15 cellular contexts compared by ENCODE assay signal in the genomic region with DNA sequence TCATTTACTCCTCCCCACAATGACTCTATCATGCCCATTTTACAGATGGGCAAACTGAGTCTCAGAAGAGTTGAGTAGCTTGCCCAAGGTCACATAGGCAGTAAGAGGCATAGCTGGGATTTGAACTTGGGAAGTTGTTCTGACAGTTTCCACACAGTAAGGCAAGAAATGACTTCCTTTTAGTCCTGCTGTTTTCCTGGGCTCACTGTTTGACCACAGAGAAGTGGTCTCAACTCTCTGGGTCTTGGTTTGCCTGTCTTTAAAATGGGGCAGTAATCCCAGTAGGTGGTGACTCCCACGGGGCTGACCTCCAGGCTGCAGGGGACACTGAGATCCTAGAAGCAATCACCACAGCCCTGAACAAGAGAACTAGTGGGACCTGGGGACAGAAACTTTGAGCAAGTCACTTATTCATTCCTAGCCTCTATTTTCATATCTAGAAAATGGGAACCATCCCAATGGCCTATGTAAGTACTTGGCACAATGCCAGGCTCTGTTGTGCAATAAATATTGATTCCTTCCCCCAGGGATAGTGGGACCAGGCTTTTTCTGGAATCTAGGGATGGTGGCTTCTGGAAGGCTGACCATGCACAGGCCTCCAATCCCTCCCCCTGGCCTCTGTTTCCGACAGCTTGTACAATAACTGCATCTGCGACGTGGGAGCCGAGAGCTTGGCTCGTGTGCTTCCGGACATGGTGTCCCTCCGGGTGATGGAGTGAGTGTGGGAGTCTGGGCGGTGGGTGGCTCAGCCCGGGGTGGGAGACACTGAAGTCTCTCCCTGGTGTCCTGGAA. TPM values are rescaled to one million over a fixed set of nuclear protein-coding genes. Genes with fewer than 3 reads are reported as not detected.
A peak's percentile ranks its signal among the peaks of the same experiment; 100 is the strongest.
DNase-seq lines count a peak whose midpoint lies in the region; ATAC-seq and TF ChIP-seq lines count a peak whose summit lies in the region.
"Had no signal": no experiment of that assay in that cellular context is flagged by ENCODE, and none has a peak within 500 bp of the region (broad histone marks: within the 10 kb centered on the region; RNA-seq: fewer than 3 reads in every experiment).

No MANE protein-coding gene starts in this region.

- intact Hi-C loops in Right ventricle myocardium inferior (cut with DNase I) (loop anchor here (5.0 kb wide), 1 partner anchor 389 kb away; no protein-coding TSS in a partner anchor), cardiac septum (cut with DNase I) (loop anchor here (2.0 to 10.0 kb wide), 4 partner anchors 93 to 597 kb away; no protein-coding TSS in a partner anchor)

- no peak overlapping the region for H3K4me3 ChIP-seq in fibroblast of the aortic adventitia (ENCODE audit: low read depth, low read length)
- H3K4me3 ChIP-seq: cardiac muscle cell, left lung had no signal

- DNase-seq in Right ventricle myocardium inferior (ENCODE audit: missing footprints) (no peak), cardiac septum (ENCODE audit: low spot score) (no peak), fibroblast of the aortic adventitia (ENCODE audit: low read depth) (peak; percentile 45), naive B cell (no peak), NOMO-1 treated with DMSO at 0.1 percent for 48 hours (lab: John Stamatoyannopoulos, UW; ENCODE audit: unreplicated experiment) (no peak), pons (ENCODE audit: low spot score) (no peak)
- DNase-seq: activated CD4-positive, alpha-beta memory T cell treated with anti-CD3 and anti-CD28 coated beads, Interleukin-2, amount 10 ng/mL, durations not matched to agents 7 days and 5 days; activated effector memory CD4-positive, alpha-beta T cell treated with Interleukin-2 at 50 U/mL for 16 hours; NCI-H146; NCI-H748 treated with DMSO at 0.1 percent for 48 hours; T-helper 9 cell had no signal

- no peak for TF ChIP-seq CTCF in fibroblast of the aortic adventitia (IDR thresholded peaks at IDR 0.05; ENCODE audit: insufficient read depth, low read length)

- peak overlapping the region in 4 of 6 donors; percentile 39 to 84 (median 74) for H3K27ac Mint-ChIP-seq in naive B cell
- H3K27ac Mint-ChIP-seq: activated CD4-positive, alpha-beta memory T cell treated with anti-CD3 and anti-CD28 coated beads, Interleukin-2, amount 10 ng/mL, durations not matched to agents 7 days and 5 days had no signal

- no peaks in the 10 kb centered on the region for H3K27me3 Mint-ChIP-seq in naive B cell
- H3K27me3 Mint-ChIP-seq: activated CD4-positive, alpha-beta memory T cell treated with anti-CD3 and anti-CD28 coated beads, Interleukin-2, amount 10 ng/mL, durations not matched to agents 7 days and 5 days had no signal

- ATAC-seq in Right ventricle myocardium inferior = peak; percentile 27
- ATAC-seq in naive B cell (ENCODE audit: low read depth in 2 of 2) = no peak
- ATAC-seq in GM18873 (IDR thresholded peaks at IDR 0.05; ENCODE audit: low FRiP score, unreplicated experiment) = no peak
- no peak for ATAC-seq in GM18502 (IDR thresholded peaks at IDR 0.05; ENCODE audit: poor library complexity, unreplicated experiment)

- H3K4me3 Mint-ChIP-seq in naive B cell = no peak overlapping the region
- H3K4me3 Mint-ChIP-seq: activated CD4-positive, alpha-beta memory T cell treated with anti-CD3 and anti-CD28 coated beads, Interleukin-2, amount 10 ng/mL, durations not matched to agents 7 days and 5 days had no signal

- no peaks in the 10 kb centered on the region for H3K9me3 Mint-ChIP-seq in naive B cell
- H3K9me3 Mint-ChIP-seq: activated CD4-positive, alpha-beta memory T cell treated with anti-CD3 and anti-CD28 coated beads, Interleukin-2, amount 10 ng/mL, durations not matched to agents 7 days and 5 days had no signal

- peaks cover 29 to 59% (median 56%) of the 10 kb centered on the region in 3 donors for H3K4me1 Mint-ChIP-seq in naive B cell

- peaks cover 9 to 12% of the 10 kb centered on the region in 2 donors for H3K36me3 Mint-ChIP-seq in naive B cell

RNA-seq across cellular contexts. Expression of gene DEXI, which starts 20.5 kb away (rescaled TPM):
- total RNA-seq in Right ventricle myocardium inferior = 121 TPM
- total RNA-seq in cardiac septum = 68.1 TPM
- 35.2 and 50.2 TPM in 2 replicates for total RNA-seq in fibroblast of the aortic adventitia (ENCODE audit: low replicate concordance)
- 10 to 100 TPM; 10.1 to 22.6 (median 15.6) TPM for polyA plus RNA-seq in naive B cell (ENCODE audit: low read depth in 6 of 6)

RNA-seq across cellular contexts. Expression of gene CLEC16A, which starts 22.6 kb away (rescaled TPM):
- 23.0 TPM for total RNA-seq in Right ventricle myocardium inferior
- 28.4 TPM for total RNA-seq in cardiac septum
- 14.5 and 16.3 TPM in 2 replicates for total RNA-seq in fibroblast of the aortic adventitia (ENCODE audit: low replicate concordance)
- 10 to 100 TPM; 11.8 to 34.9 (median 18.7) TPM for polyA plus RNA-seq in naive B cell (ENCODE audit: low read depth in 6 of 6)

RNA-seq across cellular contexts. Expression of gene CIITA, which starts 44.7 kb away (rescaled TPM):
- 11.0 TPM for total RNA-seq in Right ventricle myocardium inferior
- total RNA-seq in cardiac septum = 7.2 TPM
- 0.74 and 1.3 TPM in 2 replicates for total RNA-seq in fibroblast of the aortic adventitia (ENCODE audit: low replicate concordance)
- polyA plus RNA-seq in naive B cell (ENCODE audit: low read depth in 6 of 6) = 100 to 1,000 TPM; 130 to 259 (median 150) TPM
